Comparison of ENCODE assay signal across 1 cellular context in the genomic region with DNA sequence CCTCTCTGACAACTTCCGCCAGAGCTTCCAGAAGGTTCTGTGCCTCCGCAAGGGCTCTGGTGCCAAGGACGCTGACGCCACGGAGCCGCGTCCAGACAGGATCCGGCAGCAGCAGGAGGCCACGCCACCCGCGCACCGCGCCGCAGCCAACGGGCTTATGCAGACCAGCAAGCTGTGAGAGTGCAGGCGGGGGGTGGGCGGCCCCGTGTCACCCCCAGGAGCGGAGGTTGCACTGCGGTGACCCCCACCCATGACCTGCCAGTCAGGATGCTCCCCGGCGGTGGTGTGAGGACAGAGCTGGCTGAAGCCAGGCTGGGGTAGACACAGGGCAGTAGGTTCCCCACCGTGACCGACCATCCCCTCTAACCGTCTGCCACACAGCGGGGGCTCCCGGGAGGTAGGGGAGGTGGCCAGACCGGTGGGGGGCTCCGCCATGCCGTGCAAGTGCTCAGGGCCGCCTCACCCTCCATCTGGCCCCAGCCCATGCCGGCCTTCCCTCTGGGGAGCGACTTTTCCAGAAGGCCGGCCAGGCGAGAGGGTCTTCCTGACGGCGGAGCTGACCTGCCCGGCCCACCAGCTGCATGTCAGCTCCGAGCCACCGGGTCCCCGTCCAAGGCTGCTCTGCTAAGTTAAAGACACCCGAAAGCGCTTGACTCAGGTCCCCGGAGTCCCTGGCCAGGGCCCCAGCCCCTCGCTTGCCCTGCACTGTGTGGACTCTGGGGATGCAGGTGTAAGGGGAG.
TF ChIP-seq lines count a peak whose summit lies in the region.

No MANE protein-coding gene starts in this region.

TF ChIP-seq in HepG2, 621 proteins besides CTCF, POLR2A, EP300 and RAD21:
- no peak for TF ChIP-seq MATR3 (CRISPR knock-in tag; IDR thresholded peaks at IDR 0.05)
- TF ChIP-seq, protein P1, sequence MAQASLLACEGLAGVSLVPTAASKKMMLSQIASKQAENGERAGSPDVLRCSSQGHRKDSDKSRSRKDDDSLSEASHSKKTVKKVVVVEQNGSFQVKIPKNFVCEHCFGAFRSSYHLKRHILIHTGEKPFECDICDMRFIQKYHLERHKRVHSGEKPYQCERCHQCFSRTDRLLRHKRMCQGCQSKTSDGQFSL (CRISPR knock-in tag; IDR thresholded peaks at IDR 0.05) = 0 out of 2 replicates have a peak, but pooled peaks have one; percentile 9
